8 cellular contexts compared by ENCODE assay signal in the genomic region with DNA sequence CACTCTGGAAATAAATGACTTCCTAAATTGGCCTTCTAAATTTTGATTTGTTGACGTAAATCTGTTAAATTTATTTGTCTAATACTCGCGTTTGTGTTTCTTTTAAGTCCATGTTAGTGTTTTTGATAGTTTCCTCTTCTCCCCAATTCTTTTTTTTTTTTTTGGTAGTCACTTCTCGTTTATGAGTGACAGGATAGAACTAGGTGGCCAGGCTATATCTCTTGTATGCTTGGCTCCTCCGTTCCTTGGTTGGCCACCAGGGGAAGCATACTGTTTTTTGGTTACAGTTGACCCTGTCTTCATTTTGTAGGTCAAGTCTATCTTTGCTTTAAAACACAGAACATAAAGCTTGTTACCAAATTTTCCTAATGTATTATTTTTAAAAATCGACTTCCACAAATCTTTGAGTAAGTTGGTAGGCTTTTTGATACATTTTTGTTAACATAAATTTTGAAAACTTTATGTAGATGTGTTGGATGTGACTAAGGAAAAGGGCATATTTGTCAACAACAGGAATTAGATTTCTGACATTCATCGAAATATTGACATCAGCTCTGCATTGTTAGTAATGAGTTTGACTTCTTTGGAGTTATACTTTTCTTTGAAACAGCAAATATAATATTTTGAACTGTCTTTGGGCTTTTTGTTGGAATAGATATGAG.
DNase-seq lines count a peak whose midpoint lies in the region; ATAC-seq, FAIRE-seq and TF ChIP-seq lines count a peak whose summit lies in the region.

No MANE protein-coding gene starts in this region.

- DNase-seq in D721Med (ENCODE audit: insufficient read length, low spot score) (peak; percentile 62), NCI-H226 (peak; percentile 33), choroid plexus epithelial cell (ENCODE audit: low read depth) (peak; percentile 74), kidney glomerular epithelial cell (lab: John Stamatoyannopoulos, UW) (peak; percentile 62)
- peak; percentile 42 to 46 for DNase-seq in stimulated activated CD4-positive, alpha-beta T cell treated with anti-CD3 and anti-CD28 coated beads, Interleukin-4, amount 100 ng/mL, for 4 hours

- no peak for FAIRE-seq in D721Med (lab: Jason Lieb, UNC)

- peak overlapping the region; percentile 89 for H3K4me3 ChIP-seq in WI38 (ENCODE audit: low read depth, low read length)
- peak overlapping the region; percentile 90 for H3K4me3 ChIP-seq in choroid plexus epithelial cell (ENCODE audit: low read depth, low read length)

- peak; percentile 31 for ATAC-seq in HG02852 (IDR thresholded peaks at IDR 0.05; ENCODE audit: unreplicated experiment)
- ATAC-seq in GM18511 (IDR thresholded peaks at IDR 0.05; ENCODE audit: unreplicated experiment) = no peak

- TF ChIP-seq CTCF in D721Med (IDR thresholded peaks at IDR 0.05; ENCODE audit: insufficient read depth, missing control alignments) (peak; percentile 70), WI38 (IDR thresholded peaks at IDR 0.05; ENCODE audit: low read depth, low read length) (peak; percentile 79), choroid plexus epithelial cell (conservative IDR thresholded peaks at IDR 0.05; ENCODE audit: low read depth, low read length) (peak; percentile 89)
